In genomic region chr10:14889318-14889717, GRCh38 we compare ENCODE assay signal across 1 cellular context.
A peak's percentile ranks its signal among the peaks of the same experiment; 100 is the strongest.
TF ChIP-seq lines count a peak whose summit lies in the region.

No MANE protein-coding gene starts in this region.

TF ChIP-seq in HepG2, 621 proteins besides CTCF, POLR2A, EP300 and RAD21:
- no peak for TF ChIP-seq ZNF3 (CRISPR knock-in tag; IDR thresholded peaks at IDR 0.05)
- TF ChIP-seq ZNF7 (CRISPR knock-in tag; IDR thresholded peaks at IDR 0.05): peak; percentile 76
TF ChIP-seq in HepG2: peak in this region for 1.
